1 cellular context compared by ENCODE assay signal in the genomic region with DNA sequence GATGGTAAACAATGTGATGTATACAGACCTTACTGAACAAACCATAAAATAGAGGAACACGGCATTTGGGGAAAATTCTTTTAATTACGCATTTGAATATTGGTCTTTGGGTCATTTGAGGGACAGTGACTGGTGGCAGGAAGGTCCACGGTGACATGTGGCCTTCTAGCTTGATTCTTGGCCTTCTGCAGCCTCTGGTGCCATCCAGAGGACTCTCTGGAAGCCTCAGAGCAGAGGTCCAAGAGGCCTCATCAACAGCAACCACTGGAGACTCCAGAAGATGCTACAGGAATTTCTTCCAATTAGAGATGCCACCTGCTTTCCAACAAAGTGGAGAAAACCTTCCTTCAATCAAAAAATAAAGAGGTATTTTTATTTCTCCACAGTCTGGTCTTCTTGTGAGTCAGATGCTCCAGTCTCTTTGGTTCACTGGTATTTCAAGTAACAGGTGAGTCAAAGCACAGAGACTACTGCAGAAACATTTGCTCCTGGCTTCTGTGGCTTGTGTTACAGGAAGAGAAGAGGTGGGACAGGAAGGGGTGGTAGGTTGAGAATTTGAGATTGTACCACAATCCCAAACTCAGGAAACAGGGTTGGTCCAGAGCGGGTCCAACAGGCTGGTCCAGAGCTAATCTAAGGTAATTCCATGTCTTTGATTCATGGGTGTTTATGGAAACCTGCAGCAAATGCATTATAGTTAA.
TF ChIP-seq lines count a peak whose summit lies in the region.

No MANE protein-coding gene starts in this region.

TF ChIP-seq in HCT116, 20 proteins besides CTCF, POLR2A, EP300 and RAD21 (continued from another document):
- TF ChIP-seq, protein P1, sequence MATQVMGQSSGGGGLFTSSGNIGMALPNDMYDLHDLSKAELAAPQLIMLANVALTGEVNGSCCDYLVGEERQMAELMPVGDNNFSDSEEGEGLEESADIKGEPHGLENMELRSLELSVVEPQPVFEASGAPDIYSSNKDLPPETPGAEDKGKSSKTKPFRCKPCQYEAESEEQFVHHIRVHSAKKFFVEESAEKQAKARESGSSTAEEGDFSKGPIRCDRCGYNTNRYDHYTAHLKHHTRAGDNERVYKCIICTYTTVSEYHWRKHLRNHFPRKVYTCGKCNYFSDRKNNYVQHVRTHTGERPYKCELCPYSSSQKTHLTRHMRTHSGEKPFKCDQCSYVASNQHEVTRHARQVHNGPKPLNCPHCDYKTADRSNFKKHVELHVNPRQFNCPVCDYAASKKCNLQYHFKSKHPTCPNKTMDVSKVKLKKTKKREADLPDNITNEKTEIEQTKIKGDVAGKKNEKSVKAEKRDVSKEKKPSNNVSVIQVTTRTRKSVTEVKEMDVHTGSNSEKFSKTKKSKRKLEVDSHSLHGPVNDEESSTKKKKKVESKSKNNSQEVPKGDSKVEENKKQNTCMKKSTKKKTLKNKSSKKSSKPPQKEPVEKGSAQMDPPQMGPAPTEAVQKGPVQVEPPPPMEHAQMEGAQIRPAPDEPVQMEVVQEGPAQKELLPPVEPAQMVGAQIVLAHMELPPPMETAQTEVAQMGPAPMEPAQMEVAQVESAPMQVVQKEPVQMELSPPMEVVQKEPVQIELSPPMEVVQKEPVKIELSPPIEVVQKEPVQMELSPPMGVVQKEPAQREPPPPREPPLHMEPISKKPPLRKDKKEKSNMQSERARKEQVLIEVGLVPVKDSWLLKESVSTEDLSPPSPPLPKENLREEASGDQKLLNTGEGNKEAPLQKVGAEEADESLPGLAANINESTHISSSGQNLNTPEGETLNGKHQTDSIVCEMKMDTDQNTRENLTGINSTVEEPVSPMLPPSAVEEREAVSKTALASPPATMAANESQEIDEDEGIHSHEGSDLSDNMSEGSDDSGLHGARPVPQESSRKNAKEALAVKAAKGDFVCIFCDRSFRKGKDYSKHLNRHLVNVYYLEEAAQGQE (IDR thresholded peaks at IDR 0.05; ENCODE audit: low read depth) = no peak
- TF ChIP-seq CEBPB (IDR thresholded peaks at IDR 0.05; ENCODE audit: low read depth) = no peak
- no peak for TF ChIP-seq SP1 (IDR thresholded peaks at IDR 0.05; ENCODE audit: low read depth)
- TF ChIP-seq FOSL1 (IDR thresholded peaks at IDR 0.05; ENCODE audit: low read depth) = no peak
- TF ChIP-seq, protein P2, sequence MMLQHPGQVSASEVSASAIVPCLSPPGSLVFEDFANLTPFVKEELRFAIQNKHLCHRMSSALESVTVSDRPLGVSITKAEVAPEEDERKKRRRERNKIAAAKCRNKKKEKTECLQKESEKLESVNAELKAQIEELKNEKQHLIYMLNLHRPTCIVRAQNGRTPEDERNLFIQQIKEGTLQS (IDR thresholded peaks at IDR 0.05) = no peak
- no peak for TF ChIP-seq EGR1 (IDR thresholded peaks at IDR 0.05; ENCODE audit: low read depth)
- no peak for TF ChIP-seq EZH2phosphoT487 (IDR thresholded peaks at IDR 0.05; ENCODE audit: borderline replicate concordance)
- no peak for TF ChIP-seq SRF (IDR thresholded peaks at IDR 0.05; ENCODE audit: low read depth)
- TF ChIP-seq YY1 (IDR thresholded peaks at IDR 0.05; ENCODE audit: extremely low read depth, insufficient replicate concordance, low read depth, low read length) = no peak
- TF ChIP-seq CBX3 (IDR thresholded peaks at IDR 0.05; ENCODE audit: low read depth) = no peak
- TF ChIP-seq TCF7L2 (IDR thresholded peaks at IDR 0.05; ENCODE audit: borderline replicate concordance, extremely low read depth, insufficient read depth, insufficient read length) = no peak
- TF ChIP-seq SIN3A (IDR thresholded peaks at IDR 0.05; ENCODE audit: low read depth) = no peak
TF ChIP-seq in HCT116: peak in this region for 0.
